1 cellular context compared by ENCODE assay signal in genomic region chr15:31197497-31198414, GRCh38.
TF ChIP-seq lines count a peak whose summit lies in the region.

No MANE protein-coding gene starts in this region.

TF ChIP-seq in GM12878, 131 proteins besides CTCF, POLR2A, EP300 and RAD21 (continued from another document):
- peak; percentile 86 for TF ChIP-seq TCF3 (IDR thresholded peaks at IDR 0.05; ENCODE audit: borderline replicate concordance, insufficient read depth, low read depth, low read length)
- TF ChIP-seq PKNOX1 (IDR thresholded peaks at IDR 0.05) = peak; percentile 68
- TF ChIP-seq, protein P1, sequence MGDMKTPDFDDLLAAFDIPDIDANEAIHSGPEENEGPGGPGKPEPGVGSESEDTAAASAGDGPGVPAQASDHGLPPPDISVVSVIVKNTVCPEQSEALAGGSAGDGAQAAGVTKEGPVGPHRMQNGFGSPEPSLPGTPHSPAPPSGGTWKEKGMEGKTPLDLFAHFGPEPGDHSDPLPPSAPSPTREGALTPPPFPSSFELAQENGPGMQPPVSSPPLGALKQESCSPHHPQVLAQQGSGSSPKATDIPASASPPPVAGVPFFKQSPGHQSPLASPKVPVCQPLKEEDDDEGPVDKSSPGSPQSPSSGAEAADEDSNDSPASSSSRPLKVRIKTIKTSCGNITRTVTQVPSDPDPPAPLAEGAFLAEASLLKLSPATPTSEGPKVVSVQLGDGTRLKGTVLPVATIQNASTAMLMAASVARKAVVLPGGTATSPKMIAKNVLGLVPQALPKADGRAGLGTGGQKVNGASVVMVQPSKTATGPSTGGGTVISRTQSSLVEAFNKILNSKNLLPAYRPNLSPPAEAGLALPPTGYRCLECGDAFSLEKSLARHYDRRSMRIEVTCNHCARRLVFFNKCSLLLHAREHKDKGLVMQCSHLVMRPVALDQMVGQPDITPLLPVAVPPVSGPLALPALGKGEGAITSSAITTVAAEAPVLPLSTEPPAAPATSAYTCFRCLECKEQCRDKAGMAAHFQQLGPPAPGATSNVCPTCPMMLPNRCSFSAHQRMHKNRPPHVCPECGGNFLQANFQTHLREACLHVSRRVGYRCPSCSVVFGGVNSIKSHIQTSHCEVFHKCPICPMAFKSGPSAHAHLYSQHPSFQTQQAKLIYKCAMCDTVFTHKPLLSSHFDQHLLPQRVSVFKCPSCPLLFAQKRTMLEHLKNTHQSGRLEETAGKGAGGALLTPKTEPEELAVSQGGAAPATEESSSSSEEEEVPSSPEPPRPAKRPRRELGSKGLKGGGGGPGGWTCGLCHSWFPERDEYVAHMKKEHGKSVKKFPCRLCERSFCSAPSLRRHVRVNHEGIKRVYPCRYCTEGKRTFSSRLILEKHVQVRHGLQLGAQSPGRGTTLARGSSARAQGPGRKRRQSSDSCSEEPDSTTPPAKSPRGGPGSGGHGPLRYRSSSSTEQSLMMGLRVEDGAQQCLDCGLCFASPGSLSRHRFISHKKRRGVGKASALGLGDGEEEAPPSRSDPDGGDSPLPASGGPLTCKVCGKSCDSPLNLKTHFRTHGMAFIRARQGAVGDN (IDR thresholded peaks at IDR 0.05) = no peak
- TF ChIP-seq FOXM1 (IDR thresholded peaks at IDR 0.05; ENCODE audit: low read depth, low read length) = peak; percentile 66; the same call in 1 of the 2 replicates
- TF ChIP-seq, protein P2, sequence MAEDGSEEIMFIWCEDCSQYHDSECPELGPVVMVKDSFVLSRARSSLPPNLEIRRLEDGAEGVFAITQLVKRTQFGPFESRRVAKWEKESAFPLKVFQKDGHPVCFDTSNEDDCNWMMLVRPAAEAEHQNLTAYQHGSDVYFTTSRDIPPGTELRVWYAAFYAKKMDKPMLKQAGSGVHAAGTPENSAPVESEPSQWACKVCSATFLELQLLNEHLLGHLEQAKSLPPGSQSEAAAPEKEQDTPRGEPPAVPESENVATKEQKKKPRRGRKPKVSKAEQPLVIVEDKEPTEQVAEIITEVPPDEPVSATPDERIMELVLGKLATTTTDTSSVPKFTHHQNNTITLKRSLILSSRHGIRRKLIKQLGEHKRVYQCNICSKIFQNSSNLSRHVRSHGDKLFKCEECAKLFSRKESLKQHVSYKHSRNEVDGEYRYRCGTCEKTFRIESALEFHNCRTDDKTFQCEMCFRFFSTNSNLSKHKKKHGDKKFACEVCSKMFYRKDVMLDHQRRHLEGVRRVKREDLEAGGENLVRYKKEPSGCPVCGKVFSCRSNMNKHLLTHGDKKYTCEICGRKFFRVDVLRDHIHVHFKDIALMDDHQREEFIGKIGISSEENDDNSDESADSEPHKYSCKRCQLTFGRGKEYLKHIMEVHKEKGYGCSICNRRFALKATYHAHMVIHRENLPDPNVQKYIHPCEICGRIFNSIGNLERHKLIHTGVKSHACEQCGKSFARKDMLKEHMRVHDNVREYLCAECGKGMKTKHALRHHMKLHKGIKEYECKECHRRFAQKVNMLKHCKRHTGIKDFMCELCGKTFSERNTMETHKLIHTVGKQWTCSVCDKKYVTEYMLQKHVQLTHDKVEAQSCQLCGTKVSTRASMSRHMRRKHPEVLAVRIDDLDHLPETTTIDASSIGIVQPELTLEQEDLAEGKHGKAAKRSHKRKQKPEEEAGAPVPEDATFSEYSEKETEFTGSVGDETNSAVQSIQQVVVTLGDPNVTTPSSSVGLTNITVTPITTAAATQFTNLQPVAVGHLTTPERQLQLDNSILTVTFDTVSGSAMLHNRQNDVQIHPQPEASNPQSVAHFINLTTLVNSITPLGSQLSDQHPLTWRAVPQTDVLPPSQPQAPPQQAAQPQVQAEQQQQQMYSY (CRISPR knock-in tag; IDR thresholded peaks at IDR 0.05) = no peak
- TF ChIP-seq, protein P3, sequence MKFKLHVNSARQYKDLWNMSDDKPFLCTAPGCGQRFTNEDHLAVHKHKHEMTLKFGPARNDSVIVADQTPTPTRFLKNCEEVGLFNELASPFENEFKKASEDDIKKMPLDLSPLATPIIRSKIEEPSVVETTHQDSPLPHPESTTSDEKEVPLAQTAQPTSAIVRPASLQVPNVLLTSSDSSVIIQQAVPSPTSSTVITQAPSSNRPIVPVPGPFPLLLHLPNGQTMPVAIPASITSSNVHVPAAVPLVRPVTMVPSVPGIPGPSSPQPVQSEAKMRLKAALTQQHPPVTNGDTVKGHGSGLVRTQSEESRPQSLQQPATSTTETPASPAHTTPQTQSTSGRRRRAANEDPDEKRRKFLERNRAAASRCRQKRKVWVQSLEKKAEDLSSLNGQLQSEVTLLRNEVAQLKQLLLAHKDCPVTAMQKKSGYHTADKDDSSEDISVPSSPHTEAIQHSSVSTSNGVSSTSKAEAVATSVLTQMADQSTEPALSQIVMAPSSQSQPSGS (IDR thresholded peaks at IDR 0.05; ENCODE audit: low read length) = 0 out of 2 replicates have a peak, but pooled peaks have one; percentile 39
- 0 out of 2 replicates have a peak, but pooled peaks have one; percentile 67 for TF ChIP-seq MEF2A (IDR thresholded peaks at IDR 0.05; ENCODE audit: insufficient read depth, low read depth, low read length)
- TF ChIP-seq JUNB (IDR thresholded peaks at IDR 0.05) = peak; percentile 25; the same call in 1 of the 2 replicates
- no peak for TF ChIP-seq FOS (IDR thresholded peaks at IDR 0.05; ENCODE audit: borderline replicate concordance, extremely low read depth, insufficient read length)
- no peak for TF ChIP-seq ELK1 (IDR thresholded peaks at IDR 0.05; ENCODE audit: low read depth, low read length)
- 0 out of 2 replicates have a peak, but pooled peaks have one; percentile 51 for TF ChIP-seq RELB (IDR thresholded peaks at IDR 0.05; ENCODE audit: low read depth)
- no peak for TF ChIP-seq CHD4 (IDR thresholded peaks at IDR 0.05)
- TF ChIP-seq, protein P4, sequence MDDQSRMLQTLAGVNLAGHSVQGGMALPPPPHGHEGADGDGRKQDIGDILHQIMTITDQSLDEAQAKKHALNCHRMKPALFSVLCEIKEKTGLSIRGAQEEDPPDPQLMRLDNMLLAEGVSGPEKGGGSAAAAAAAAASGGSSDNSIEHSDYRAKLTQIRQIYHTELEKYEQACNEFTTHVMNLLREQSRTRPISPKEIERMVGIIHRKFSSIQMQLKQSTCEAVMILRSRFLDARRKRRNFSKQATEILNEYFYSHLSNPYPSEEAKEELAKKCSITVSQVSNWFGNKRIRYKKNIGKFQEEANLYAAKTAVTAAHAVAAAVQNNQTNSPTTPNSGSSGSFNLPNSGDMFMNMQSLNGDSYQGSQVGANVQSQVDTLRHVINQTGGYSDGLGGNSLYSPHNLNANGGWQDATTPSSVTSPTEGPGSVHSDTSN (IDR thresholded peaks at IDR 0.05; ENCODE audit: insufficient replicate concordance, low read depth, low read length) = peak; percentile 47
- TF ChIP-seq RELA (IDR thresholded peaks at IDR 0.05; ENCODE audit: borderline replicate concordance, partially characterized antibody) = peak; percentile 34
- TF ChIP-seq, protein P5, sequence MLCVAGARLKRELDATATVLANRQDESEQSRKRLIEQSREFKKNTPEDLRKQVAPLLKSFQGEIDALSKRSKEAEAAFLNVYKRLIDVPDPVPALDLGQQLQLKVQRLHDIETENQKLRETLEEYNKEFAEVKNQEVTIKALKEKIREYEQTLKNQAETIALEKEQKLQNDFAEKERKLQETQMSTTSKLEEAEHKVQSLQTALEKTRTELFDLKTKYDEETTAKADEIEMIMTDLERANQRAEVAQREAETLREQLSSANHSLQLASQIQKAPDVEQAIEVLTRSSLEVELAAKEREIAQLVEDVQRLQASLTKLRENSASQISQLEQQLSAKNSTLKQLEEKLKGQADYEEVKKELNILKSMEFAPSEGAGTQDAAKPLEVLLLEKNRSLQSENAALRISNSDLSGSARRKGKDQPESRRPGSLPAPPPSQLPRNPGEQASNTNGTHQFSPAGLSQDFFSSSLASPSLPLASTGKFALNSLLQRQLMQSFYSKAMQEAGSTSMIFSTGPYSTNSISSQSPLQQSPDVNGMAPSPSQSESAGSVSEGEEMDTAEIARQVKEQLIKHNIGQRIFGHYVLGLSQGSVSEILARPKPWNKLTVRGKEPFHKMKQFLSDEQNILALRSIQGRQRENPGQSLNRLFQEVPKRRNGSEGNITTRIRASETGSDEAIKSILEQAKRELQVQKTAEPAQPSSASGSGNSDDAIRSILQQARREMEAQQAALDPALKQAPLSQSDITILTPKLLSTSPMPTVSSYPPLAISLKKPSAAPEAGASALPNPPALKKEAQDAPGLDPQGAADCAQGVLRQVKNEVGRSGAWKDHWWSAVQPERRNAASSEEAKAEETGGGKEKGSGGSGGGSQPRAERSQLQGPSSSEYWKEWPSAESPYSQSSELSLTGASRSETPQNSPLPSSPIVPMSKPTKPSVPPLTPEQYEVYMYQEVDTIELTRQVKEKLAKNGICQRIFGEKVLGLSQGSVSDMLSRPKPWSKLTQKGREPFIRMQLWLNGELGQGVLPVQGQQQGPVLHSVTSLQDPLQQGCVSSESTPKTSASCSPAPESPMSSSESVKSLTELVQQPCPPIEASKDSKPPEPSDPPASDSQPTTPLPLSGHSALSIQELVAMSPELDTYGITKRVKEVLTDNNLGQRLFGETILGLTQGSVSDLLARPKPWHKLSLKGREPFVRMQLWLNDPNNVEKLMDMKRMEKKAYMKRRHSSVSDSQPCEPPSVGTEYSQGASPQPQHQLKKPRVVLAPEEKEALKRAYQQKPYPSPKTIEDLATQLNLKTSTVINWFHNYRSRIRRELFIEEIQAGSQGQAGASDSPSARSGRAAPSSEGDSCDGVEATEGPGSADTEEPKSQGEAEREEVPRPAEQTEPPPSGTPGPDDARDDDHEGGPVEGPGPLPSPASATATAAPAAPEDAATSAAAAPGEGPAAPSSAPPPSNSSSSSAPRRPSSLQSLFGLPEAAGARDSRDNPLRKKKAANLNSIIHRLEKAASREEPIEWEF (IDR thresholded peaks at IDR 0.05; ENCODE audit: insufficient replicate concordance, low read depth, low read length) = peak; percentile 78
- TF ChIP-seq MTA2 (IDR thresholded peaks at IDR 0.05; ENCODE audit: low read depth) = no peak
- 0 out of 2 replicates have a peak, but pooled peaks have one; percentile 37 for TF ChIP-seq DPF2 (IDR thresholded peaks at IDR 0.05)
TF ChIP-seq in GM12878: peak in this region for 22.
